ENCODE assay signal across 22 cellular contexts in genomic region chrX:114797494-114797893, GRCh38.
"Had no signal": no experiment of that assay in that cellular context is flagged by ENCODE, and none has a peak within 500 bp of the region (broad histone marks: within the 10 kb centered on the region; RNA-seq: fewer than 3 reads in every experiment).

No MANE protein-coding gene starts in this region.

- DNase-seq: activated B cell treated with CpG ODN at 0.5 μM for 24 hours; activated CD4-positive, alpha-beta T cell treated with anti-CD3 and anti-CD28 coated beads for 1 hour; activated CD4-positive, alpha-beta T cell treated with anti-CD3 and anti-CD28 coated beads, Interleukin-2, amount 10 ng/mL, durations not matched to agents 24 days and 14 days; activated CD4-positive, alpha-beta T cell treated with anti-CD3 and anti-CD28 coated beads, Interleukin-2, amount 50 U/mL, for 48 hours; activated gamma-delta T cell; activated naive CD4-positive, alpha-beta T cell treated with anti-CD3 and anti-CD28 coated beads, Interleukin-2, amount 10 ng/mL, durations not matched to agents 7 days and 5 days; activated naive CD8-positive, alpha-beta T cell treated with anti-CD3 and anti-CD28 coated beads for 36 hours; activated T-cell treated with anti-CD3 and anti-CD28 coated beads, Interleukin-2, amount 50 U/mL, for 4 hours; cerebellar nuclear complex; KG1; MM.1S; NCI-H1105; NCI-H1436; NCI-H1694 treated with DMSO at 0.1 percent for 48 hours; NCI-H2029 treated with DMSO at 0.1 percent for 48 hours; NCI-H446; NCI-H524; Peyer's patch; SHP77 treated with DMSO at 0.1 percent for 48 hours; T-helper 17 cell; T-helper 9 cell had no signal

- H3K27ac ChIP-seq: Peyer's patch, RWPE1 had no signal

- H3K36me3 ChIP-seq: Peyer's patch had no signal

- H3K9me3 ChIP-seq: Peyer's patch had no signal

- H3K27me3 ChIP-seq: Peyer's patch had no signal

- ATAC-seq: activated T-cell treated with anti-CD3 and anti-CD28 coated beads, Interleukin-2, amount 50 U/mL, for 4 hours; T-helper 17 cell had no signal

- H3K4me1 ChIP-seq: Peyer's patch had no signal

- H3K4me3 ChIP-seq: Peyer's patch had no signal
